ENCODE assay signal across 9 cellular contexts in genomic region chr1:120850531-120851421, GRCh38. TPM values are rescaled to one million over a fixed set of nuclear protein-coding genes. Genes with fewer than 3 reads are reported as not detected.
DNase-seq lines count a peak whose midpoint lies in the region; ATAC-seq and TF ChIP-seq lines count a peak whose summit lies in the region.
"Not testable (repeated sequence)": the region's sequence is repeated elsewhere in the genome, so short reads cannot be mapped to it uniquely, and the experiment has no call there.
"Had no signal": no experiment of that assay in that cellular context is flagged by ENCODE, and none has a peak within 500 bp of the region (broad histone marks: within the 10 kb centered on the region; RNA-seq: fewer than 3 reads in every experiment).

No MANE protein-coding gene starts in this region.

- not testable (repeated sequence) for H2AFZ ChIP-seq in H9 (ENCODE audit: low read length); neural cell (ENCODE audit: low read depth, low read length)

- not testable (repeated sequence) for H4K91ac ChIP-seq in H9 (ENCODE audit: insufficient read length, low read depth, low read length)

- H3K4me1 ChIP-seq in H9 (ENCODE audit: insufficient read depth, low read length); SJCRH30: not testable (repeated sequence)

- peak; percentile 88 for ATAC-seq in stimulated activated effector memory CD8-positive, alpha-beta T cell treated with anti-CD3 and anti-CD28 coated beads, Interleukin-12 subunit alpha, Interleukin-12 subunit beta, amount 100 ng/mL, for 72 hours

- H3K4me3 ChIP-seq in SJCRH30 = peak overlapping the region; percentile 27; the same call in 1 of the 2 replicates
- peak overlapping the region; percentile 49 for H3K4me3 ChIP-seq in neural cell (ENCODE audit: low read length)

- H3T11ph ChIP-seq in H9 (ENCODE audit: low read length) = not testable (repeated sequence)

- not testable (repeated sequence) for H3K27me3 Mint-ChIP-seq in H9 (ENCODE audit: low read depth); activated T-helper 2 cell treated with anti-CD3 and anti-CD28 coated beads, Interferon-gamma antibody, Interleukin-2, Interleukin-4, amounts not matched to agents 10 μg/mL and 5 μg/mL and 100 μg/mL, durations not matched to agents 14 hours and 24 hours and 36 hours (ENCODE audit: low read depth)

- H3K36me3 ChIP-seq in SJCRH30; neural cell (ENCODE audit: insufficient read depth, low read length): not testable (repeated sequence)

- H2BK120ac ChIP-seq in H9 (ENCODE audit: low read depth, low read length, poor library complexity, severe bottlenecking) = not testable (repeated sequence)

- not testable (repeated sequence) for TF ChIP-seq EP300 in neural cell (conservative IDR thresholded peaks at IDR 0.05; ENCODE audit: poor library complexity, severe bottlenecking)

- not testable (repeated sequence) for H3K23me2 ChIP-seq in H9 (ENCODE audit: insufficient read length, low read depth, low read length, poor library complexity, severe bottlenecking)

- not testable (repeated sequence) for H3K9me2 ChIP-seq in neural cell (ENCODE audit: insufficient read depth, low read length)

- not testable (repeated sequence) for H3K9me3 ChIP-seq in H9 (ENCODE audit: control insufficient read depth, low read depth, low read length); SJCRH30 (replicated peaks); neural cell (ENCODE audit: low read length)

- H3F3A ChIP-seq in neural cell (ENCODE audit: insufficient read depth, low read length, poor library complexity, severe bottlenecking) = not testable (repeated sequence)

- not testable (repeated sequence) for H2BK12ac ChIP-seq in H9 (ENCODE audit: insufficient read length, low read depth, low read length)

- TF ChIP-seq RAD21 in neural cell (conservative IDR thresholded peaks at IDR 0.05) = not testable (repeated sequence)

- H3K79me1 ChIP-seq in H9 (ENCODE audit: insufficient read depth, low read depth, low read length, poor library complexity, severe bottlenecking) = not testable (repeated sequence)

- not testable (repeated sequence) for H3K9me3 Mint-ChIP-seq in H9; activated T-helper 2 cell treated with anti-CD3 and anti-CD28 coated beads, Interferon-gamma antibody, Interleukin-2, Interleukin-4, amounts not matched to agents 10 μg/mL and 5 μg/mL and 100 μg/mL, durations not matched to agents 14 hours and 24 hours and 36 hours; stimulated activated effector memory CD8-positive, alpha-beta T cell treated with anti-CD3 and anti-CD28 coated beads, Interleukin-12 subunit alpha, Interleukin-12 subunit beta, amount 100 ng/mL, for 72 hours

- H3K9ac ChIP-seq in H9 (ENCODE audit: extremely low read depth, insufficient read length, low read length) (peak overlapping the region; percentile 51), neural cell (ENCODE audit: low read length) (peak overlapping the region; percentile 12)

- H3K23ac ChIP-seq in H9 (ENCODE audit: insufficient read length, low read depth, low read length) = not testable (repeated sequence)

- not testable (repeated sequence) for H4K5ac ChIP-seq in H9 (ENCODE audit: insufficient read length, low read depth, low read length)

- H2BK5ac ChIP-seq in H9 (ENCODE audit: insufficient read length, low read length) = not testable (repeated sequence)

- H3K79me2 ChIP-seq in H9 (ENCODE audit: insufficient read depth, low read length); neural cell (replicated peaks; ENCODE audit: insufficient read depth, low read length): not testable (repeated sequence)

- H3K4me1 Mint-ChIP-seq in H9; activated T-helper 2 cell treated with anti-CD3 and anti-CD28 coated beads, Interferon-gamma antibody, Interleukin-2, Interleukin-4, amounts not matched to agents 10 μg/mL and 5 μg/mL and 100 μg/mL, durations not matched to agents 14 hours and 24 hours and 36 hours (ENCODE audit: low read depth): not testable (repeated sequence)
- peaks cover 12% of the 10 kb centered on the region for H3K4me1 Mint-ChIP-seq in stimulated activated effector memory CD8-positive, alpha-beta T cell treated with anti-CD3 and anti-CD28 coated beads, Interleukin-12 subunit alpha, Interleukin-12 subunit beta, amount 100 ng/mL, for 72 hours

- not testable (repeated sequence) for H4K20me1 ChIP-seq in H9 (ENCODE audit: control insufficient read depth, insufficient read depth, insufficient read length); neural cell (ENCODE audit: insufficient read depth)

- H3K27me3 ChIP-seq in H9 (ENCODE audit: insufficient read depth, low read length); SJCRH30; neural cell (ENCODE audit: insufficient read depth, low read depth, low read length): not testable (repeated sequence)

- H2BK15ac ChIP-seq in H9 (ENCODE audit: low read depth, low read length) = not testable (repeated sequence)

- peak overlapping the region; percentile 65 to 80 for H3K4me3 Mint-ChIP-seq in H9
- peak overlapping the region; percentile 70 for H3K4me3 Mint-ChIP-seq in activated T-helper 2 cell treated with anti-CD3 and anti-CD28 coated beads, Interferon-gamma antibody, Interleukin-2, Interleukin-4, amounts not matched to agents 10 μg/mL and 5 μg/mL and 100 μg/mL, durations not matched to agents 14 hours and 24 hours and 36 hours (ENCODE audit: low read depth)
- peak overlapping the region; percentile 68 for H3K4me3 Mint-ChIP-seq in stimulated activated effector memory CD8-positive, alpha-beta T cell treated with anti-CD3 and anti-CD28 coated beads, Interleukin-12 subunit alpha, Interleukin-12 subunit beta, amount 100 ng/mL, for 72 hours

- H3K14ac ChIP-seq in H9 (ENCODE audit: insufficient read depth, low read length) = not testable (repeated sequence)

- not testable (repeated sequence) for H2BK20ac ChIP-seq in H9 (ENCODE audit: low read depth, low read length, poor library complexity, severe bottlenecking)

- not testable (repeated sequence) for H3K4ac ChIP-seq in H9 (ENCODE audit: low read depth, low read length)

- H2AK5ac ChIP-seq in H9 (ENCODE audit: insufficient read length, low read length) = not testable (repeated sequence)

- not testable (repeated sequence) for TF ChIP-seq CTCF in H9 (conservative IDR thresholded peaks at IDR 0.05); neural cell (IDR thresholded peaks at IDR 0.05; ENCODE audit: poor library complexity, severe bottlenecking)

- intact Hi-C loops in activated T-helper 2 cell treated with anti-CD3 and anti-CD28 coated beads, Interferon-gamma antibody, Interleukin-2, Interleukin-4, amounts not matched to agents 10 μg/mL and 5 μg/mL and 100 μg/mL, durations not matched to agents 14 hours and 24 hours and 36 hours (cut with micrococcal nuclease) = not testable (repeated sequence)

- not testable (repeated sequence) for H3K27ac ChIP-seq in H9 (ENCODE audit: insufficient read length, low read depth, low read length)
- H3K27ac ChIP-seq in SJCRH30 (peak overlapping the region; percentile 40; the same call in 1 of the 2 replicates), neural cell (ENCODE audit: low read length) (peak overlapping the region; percentile 52)

- peak; percentile 94 for DNase-seq in EH (ENCODE audit: low read depth)
- peak; percentile 96 for DNase-seq in H9
- DNase-seq in NAMALWA (ENCODE audit: low spot score) = peak; percentile 94
- DNase-seq in SJCRH30 = peak; percentile 58 to 72
- peak; percentile 78 for DNase-seq in activated T-helper 2 cell treated with anti-CD3 and anti-CD28 coated beads, Interferon-gamma antibody, Interleukin-2, Interleukin-4, amounts not matched to agents 10 μg/mL and 5 μg/mL and 100 μg/mL, durations not matched to agents 14 hours and 24 hours and 36 hours (ENCODE audit: low spot score)
- peak; percentile 94 for DNase-seq in fibroblast of gingiva (ENCODE audit: low read depth)
- peak; percentile 44 to 96 for DNase-seq in stimulated activated effector memory CD8-positive, alpha-beta T cell treated with anti-CD3 and anti-CD28 coated beads, Interleukin-12 subunit alpha, Interleukin-12 subunit beta, amount 100 ng/mL, for 72 hours (ENCODE audit: low spot score in 2 of 2)

- H3K36me3 Mint-ChIP-seq in H9 (ENCODE audit: insufficient read depth in 1 of 3, low read depth in 3 of 3); activated T-helper 2 cell treated with anti-CD3 and anti-CD28 coated beads, Interferon-gamma antibody, Interleukin-2, Interleukin-4, amounts not matched to agents 10 μg/mL and 5 μg/mL and 100 μg/mL, durations not matched to agents 14 hours and 24 hours and 36 hours (ENCODE audit: low read depth): not testable (repeated sequence)
- peaks cover 16% of the 10 kb centered on the region for H3K36me3 Mint-ChIP-seq in stimulated activated effector memory CD8-positive, alpha-beta T cell treated with anti-CD3 and anti-CD28 coated beads, Interleukin-12 subunit alpha, Interleukin-12 subunit beta, amount 100 ng/mL, for 72 hours

- H3K18ac ChIP-seq in H9 (ENCODE audit: insufficient read length, low read depth, low read length) = not testable (repeated sequence)

- no CpG with 5 or more reads among the region's 50 CpGs for WGBS in H9 (ENCODE audit: extremely low coverage, insufficient read length, low lambda C conversion rate)

- H3K4me2 ChIP-seq in H9 (ENCODE audit: insufficient read depth, insufficient read length, low read length) = peak overlapping the region; percentile 21
- not testable (repeated sequence) for H3K4me2 ChIP-seq in neural cell (ENCODE audit: low read length)

- not testable (repeated sequence) for H3K56ac ChIP-seq in H9 (ENCODE audit: insufficient read length, low read depth, low read length)

- H4K8ac ChIP-seq in H9 (replicated peaks; ENCODE audit: insufficient read length, low read depth, low read length) = not testable (repeated sequence)

- peak overlapping the region; percentile 100 for H3K27ac Mint-ChIP-seq in H9
- peak overlapping the region; percentile 94 for H3K27ac Mint-ChIP-seq in activated T-helper 2 cell treated with anti-CD3 and anti-CD28 coated beads, Interferon-gamma antibody, Interleukin-2, Interleukin-4, amounts not matched to agents 10 μg/mL and 5 μg/mL and 100 μg/mL, durations not matched to agents 14 hours and 24 hours and 36 hours
- H3K27ac Mint-ChIP-seq in stimulated activated effector memory CD8-positive, alpha-beta T cell treated with anti-CD3 and anti-CD28 coated beads, Interleukin-12 subunit alpha, Interleukin-12 subunit beta, amount 100 ng/mL, for 72 hours = peak overlapping the region; percentile 99

TF ChIP-seq in neural cell, 6 proteins besides CTCF, POLR2A, EP300 and RAD21:
- peak; percentile 91 for TF ChIP-seq POLR2AphosphoS5 (IDR thresholded peaks at IDR 0.05)

RNA-seq across cellular contexts. Expression of gene PPIAL4A, which starts 38.8 kb away (rescaled TPM):
- not detected in 2 replicates for total RNA-seq in H9 (2021)
- not detected in 2 replicates for total RNA-seq in SJCRH30 (2014; rRNA removed; shearing (Covaris generic))
- not detected in 2 replicates for total RNA-seq in activated T-helper 2 cell treated with anti-CD3 and anti-CD28 coated beads, Interferon-gamma antibody, Interleukin-2, Interleukin-4, amounts not matched to agents 10 μg/mL and 5 μg/mL and 100 μg/mL, durations not matched to agents 14 hours and 24 hours and 36 hours
- not detected in 2 replicates for polyA plus RNA-seq in neural cell
- polyA minus RNA-seq in neural cell = not detected in 2 replicates
- total RNA-seq: upper lobe of left lung had no signal
